10 cellular contexts compared by ENCODE assay signal in genomic region chr11:85809191-85809590, GRCh38. TPM values are rescaled to one million over a fixed set of nuclear protein-coding genes. Genes with fewer than 3 reads are reported as not detected.
DNase-seq lines count a peak whose midpoint lies in the region; ATAC-seq lines count a peak whose summit lies in the region.
"Had no signal": no experiment of that assay in that cellular context is flagged by ENCODE, and none has a peak within 500 bp of the region (broad histone marks: within the 10 kb centered on the region; RNA-seq: fewer than 3 reads in every experiment).

No MANE protein-coding gene starts in this region.

- POLR2A ChIA-PET in activated CD4-positive, alpha-beta T cell treated with anti-CD3 and anti-CD28 coated beads for 36 hours (lab: Charles Lee): no interaction called here

- H3K27ac Mint-ChIP-seq in activated CD4-positive, alpha-beta T cell treated with anti-CD3 and anti-CD28 coated beads for 36 hours: no peak overlapping the region
- H3K27ac Mint-ChIP-seq in T-helper 17 cell: peak overlapping the region; percentile 96
- peak overlapping the region; percentile 87 to 95 for H3K27ac Mint-ChIP-seq in natural killer cell treated with Interleukin-12 subunit alpha and Interleukin-12 subunit beta and Interleukin-15 and Interleukin-18, amount 100 ng/mL, for 72 hours

- no peaks in the 10 kb centered on the region for H3K9me3 Mint-ChIP-seq in activated CD4-positive, alpha-beta T cell treated with anti-CD3 and anti-CD28 coated beads for 36 hours (ENCODE audit: low read depth)
- no peaks in the 10 kb centered on the region for H3K9me3 Mint-ChIP-seq in natural killer cell treated with Interleukin-12 subunit alpha and Interleukin-12 subunit beta and Interleukin-15 and Interleukin-18, amount 100 ng/mL, for 72 hours

- H3K4me1 Mint-ChIP-seq in activated CD4-positive, alpha-beta T cell treated with anti-CD3 and anti-CD28 coated beads for 36 hours: peaks cover 27% of the 10 kb centered on the region
- peaks cover 40% of the 10 kb centered on the region for H3K4me1 Mint-ChIP-seq in T-helper 17 cell
- H3K4me1 Mint-ChIP-seq in natural killer cell treated with Interleukin-12 subunit alpha and Interleukin-12 subunit beta and Interleukin-15 and Interleukin-18, amount 100 ng/mL, for 72 hours (ENCODE audit: low read depth in 2 of 2): peaks cover 46 to 47% of the 10 kb centered on the region in 2 donors

- H3K27me3 Mint-ChIP-seq in activated CD4-positive, alpha-beta T cell treated with anti-CD3 and anti-CD28 coated beads for 36 hours: peaks cover 7% of the 10 kb centered on the region
- H3K27me3 Mint-ChIP-seq in T-helper 17 cell: peaks cover 7% of the 10 kb centered on the region
- H3K27me3 Mint-ChIP-seq in natural killer cell treated with Interleukin-12 subunit alpha and Interleukin-12 subunit beta and Interleukin-15 and Interleukin-18, amount 100 ng/mL, for 72 hours: no peaks in the 10 kb centered on the region

- intact Hi-C loops in activated CD4-positive, alpha-beta T cell treated with anti-CD3 and anti-CD28 coated beads for 36 hours (cut with DNase I, micrococcal nuclease): no loop called here
- intact Hi-C loops in head of caudate nucleus (cut with DNase I): loop anchor here (10.0 kb wide), 1 partner anchor 134 kb away; no protein-coding TSS in a partner anchor

- no peak overlapping the region for H3K4me3 Mint-ChIP-seq in activated CD4-positive, alpha-beta T cell treated with anti-CD3 and anti-CD28 coated beads for 36 hours
- H3K4me3 Mint-ChIP-seq in T-helper 17 cell: peak overlapping the region; percentile 93
- H3K4me3 Mint-ChIP-seq in natural killer cell treated with Interleukin-12 subunit alpha and Interleukin-12 subunit beta and Interleukin-15 and Interleukin-18, amount 100 ng/mL, for 72 hours: peak overlapping the region; percentile 95

- DNase-seq in activated CD4-positive, alpha-beta T cell treated with anti-CD3 and anti-CD28 coated beads for 36 hours: peak; percentile 20
- DNase-seq in activated CD4-positive, alpha-beta T cell treated with anti-CD3 and anti-CD28 coated beads for 48 hours: no peak
- DNase-seq in T-helper 17 cell (no peak), RKO (ENCODE audit: low spot score) (no peak), head of caudate nucleus (no peak)
- DNase-seq in natural killer cell treated with Interleukin-12 subunit alpha and Interleukin-12 subunit beta and Interleukin-15 and Interleukin-18, amount 100 ng/mL, for 72 hours (ENCODE audit: low spot score): no peak
- DNase-seq: NCI-H2081 had no signal

- CTCF ChIA-PET in activated CD4-positive, alpha-beta T cell treated with anti-CD3 and anti-CD28 coated beads for 36 hours (lab: Charles Lee): interaction anchor here (0.8 to 1.5 kb wide), 5 partner anchors 9 to 852 kb away, joined by 3 to 5 read pairs (median 4); no protein-coding TSS in a partner anchor

- ATAC-seq in activated CD4-positive, alpha-beta T cell treated with anti-CD3 and anti-CD28 coated beads for 36 hours: no peak
- peak; percentile 49 for ATAC-seq in HG02678 (IDR thresholded peaks at IDR 0.05; ENCODE audit: unreplicated experiment)
- ATAC-seq in T-helper 17 cell: peak; percentile 45
- ATAC-seq in natural killer cell treated with Interleukin-12 subunit alpha and Interleukin-12 subunit beta and Interleukin-15 and Interleukin-18, amount 100 ng/mL, for 72 hours: no peak
- no peak for ATAC-seq in HG02852 (IDR thresholded peaks at IDR 0.05; ENCODE audit: unreplicated experiment)
- ATAC-seq: pancreas had no signal

- H3K9me3 ChIP-seq in T-helper 17 cell (ENCODE audit: control insufficient read depth, low read length, poor library complexity, severe bottlenecking): no peaks in the 10 kb centered on the region
- H3K9me3 ChIP-seq: pancreas had no signal

- H3K36me3 Mint-ChIP-seq in activated CD4-positive, alpha-beta T cell treated with anti-CD3 and anti-CD28 coated beads for 36 hours (ENCODE audit: low read depth): no peaks in the 10 kb centered on the region
- H3K36me3 Mint-ChIP-seq in T-helper 17 cell (ENCODE audit: low read depth): no peaks in the 10 kb centered on the region
- no peaks in the 10 kb centered on the region for H3K36me3 Mint-ChIP-seq in natural killer cell treated with Interleukin-12 subunit alpha and Interleukin-12 subunit beta and Interleukin-15 and Interleukin-18, amount 100 ng/mL, for 72 hours

RNA-seq across cellular contexts. Expression of gene SYTL2, which starts 1.8 kb away (rescaled TPM):
- 1 to 10 TPM; 5.2 to 6.8 TPM for total RNA-seq in activated CD4-positive, alpha-beta T cell treated with anti-CD3 and anti-CD28 coated beads for 36 hours
- 10 to 100 TPM; 50.0 to 58.8 TPM for total RNA-seq in T-helper 17 cell
- 10 to 100 TPM; 68.8 to 74.8 TPM for total RNA-seq in natural killer cell treated with Interleukin-12 subunit alpha and Interleukin-12 subunit beta and Interleukin-15 and Interleukin-18, amount 100 ng/mL, for 72 hours

RNA-seq across cellular contexts. Expression of gene CCDC83, which starts 46.0 kb away (rescaled TPM):
- not detected for total RNA-seq in activated CD4-positive, alpha-beta T cell treated with anti-CD3 and anti-CD28 coated beads for 36 hours
- total RNA-seq in T-helper 17 cell: under 1 TPM in 1 of 2 donors, not detected in 1; 0.22 TPM
- not detected for total RNA-seq in natural killer cell treated with Interleukin-12 subunit alpha and Interleukin-12 subunit beta and Interleukin-15 and Interleukin-18, amount 100 ng/mL, for 72 hours
- total RNA-seq: pancreas had no signal

Comparison
In these comparisons a context has a peak if more than half of its experiments do, and no peak if none do; other contexts are left out.
1. ATAC-seq: peak in HG02678 (single experiment) and T-helper 17 cell (single experiment); none in activated CD4-positive, alpha-beta T cell treated with anti-CD3 and anti-CD28 coated beads for 36 hours (single experiment), natural killer cell treated with Interleukin-12 subunit alpha and Interleukin-12 subunit beta and Interleukin-15 and Interleukin-18, amount 100 ng/mL, for 72 hours (0 of 2) and HG02852 (single experiment).
2. RNA of gene SYTL2, which starts 1.8 kb away (total RNA-seq): 68.8 to 74.8 TPM in natural killer cell treated with Interleukin-12 subunit alpha and Interleukin-12 subunit beta and Interleukin-15 and Interleukin-18, amount 100 ng/mL, for 72 hours and 50.0 to 58.8 TPM in T-helper 17 cell; 5.2 to 6.8 TPM in activated CD4-positive, alpha-beta T cell treated with anti-CD3 and anti-CD28 coated beads for 36 hours; every median in the first group is over 4 times any median in the second.